Comparison of ENCODE assay signal across 1 cellular context in the genomic region with DNA sequence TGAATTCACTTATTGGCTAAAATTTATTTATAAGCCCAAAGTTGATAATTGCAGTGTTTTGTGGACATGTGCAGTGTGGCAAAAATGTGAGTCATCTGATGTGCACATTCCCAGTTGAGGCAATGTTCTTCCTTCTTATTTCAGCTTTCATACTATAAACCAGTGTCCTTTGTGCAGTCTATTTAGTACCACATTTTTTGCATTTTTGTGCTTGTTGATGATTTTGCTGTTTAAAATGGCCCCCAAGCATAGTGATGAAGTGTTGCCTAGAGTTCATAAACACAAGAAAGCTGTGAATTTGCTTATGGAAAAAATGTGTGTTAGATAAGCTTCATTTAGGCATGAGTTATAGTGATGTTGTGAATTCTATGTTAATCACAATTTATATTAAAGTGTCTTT.
TF ChIP-seq lines count a peak whose summit lies in the region.

No MANE protein-coding gene starts in this region.

TF ChIP-seq in WTC11, 78 proteins besides CTCF, POLR2A, EP300 and RAD21 (continued from another document):
- TF ChIP-seq SMAD4 (CRISPR knock-in tag; IDR thresholded peaks at IDR 0.05) (no peak), MXD4 (CRISPR knock-in tag; IDR thresholded peaks at IDR 0.05; ENCODE audit: borderline replicate concordance) (no peak), SMAD3 (CRISPR knock-in tag; IDR thresholded peaks at IDR 0.05; ENCODE audit: borderline replicate concordance) (no peak), NFYB (CRISPR knock-in tag; conservative IDR thresholded peaks at IDR 0.05; ENCODE audit: low read depth) (no peak), TP53 (CRISPR knock-in tag; IDR thresholded peaks at IDR 0.05) (no peak), ZNF317 (CRISPR knock-in tag; IDR thresholded peaks at IDR 0.05; ENCODE audit: borderline replicate concordance, low read depth) (no peak), MYBL2 (CRISPR knock-in tag; IDR thresholded peaks at IDR 0.05) (no peak), ZNF281 (CRISPR knock-in tag; IDR thresholded peaks at IDR 0.05) (no peak)
- TF ChIP-seq, protein P1, sequence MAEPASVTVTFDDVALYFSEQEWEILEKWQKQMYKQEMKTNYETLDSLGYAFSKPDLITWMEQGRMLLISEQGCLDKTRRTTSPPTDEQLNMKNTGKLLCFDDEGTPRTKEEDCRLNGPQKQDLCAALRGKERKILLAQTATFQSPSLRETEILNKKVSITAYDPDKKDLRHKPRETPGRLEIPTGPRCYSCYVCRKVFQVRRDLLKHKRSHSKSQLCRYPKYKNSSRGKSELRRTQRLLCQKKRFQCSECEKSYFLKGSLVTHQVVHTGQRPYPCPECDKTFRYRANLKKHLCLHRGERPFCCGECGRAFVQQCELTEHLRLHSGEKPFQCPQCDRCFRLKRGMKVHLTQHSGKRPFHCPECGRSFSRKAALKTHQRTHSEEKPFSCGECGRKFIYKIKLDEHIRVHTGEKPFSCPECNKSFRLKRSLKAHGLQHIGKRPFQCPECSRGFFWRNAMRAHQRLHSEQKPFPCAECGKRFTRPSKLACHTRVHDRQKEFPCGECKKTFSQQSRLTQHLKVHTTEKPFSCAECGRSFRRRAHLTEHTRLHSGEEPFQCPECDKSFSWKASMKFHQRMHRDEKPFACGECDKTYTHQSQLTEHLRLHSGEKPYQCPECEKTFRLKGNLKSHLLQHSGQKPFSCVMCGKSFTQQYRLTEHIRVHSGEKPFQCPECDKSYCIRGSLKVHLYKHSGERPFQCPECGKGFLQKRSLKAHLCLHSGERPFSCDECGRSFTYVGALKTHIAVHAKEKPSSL (CRISPR knock-in tag; conservative IDR thresholded peaks at IDR 0.05): no peak
